ENCODE assay signal across 2 cellular contexts in the genomic region with DNA sequence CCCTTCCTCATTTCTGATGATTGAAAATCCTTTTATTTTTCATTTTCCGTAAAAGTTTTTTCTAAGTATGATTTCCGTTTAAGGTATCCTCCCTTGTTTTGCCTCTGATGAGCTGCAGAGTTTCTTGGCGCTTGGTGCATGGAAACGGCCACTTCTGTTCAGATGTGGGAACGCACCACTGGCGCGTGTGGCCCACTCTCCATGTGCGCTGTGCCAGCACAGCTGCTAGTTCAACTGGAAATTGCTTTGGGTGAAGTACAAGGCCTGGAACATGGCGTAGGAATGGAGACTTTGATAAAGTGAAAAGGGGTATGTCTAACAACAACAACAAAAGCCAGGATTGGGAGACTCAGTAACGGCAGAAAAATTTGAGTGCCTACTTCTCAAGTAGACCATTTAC.
TF ChIP-seq lines count a peak whose summit lies in the region.

No MANE protein-coding gene starts in this region.

TF ChIP-seq in SK-N-SH, 30 proteins besides CTCF, POLR2A, EP300 and RAD21 (continued from another document):
- TF ChIP-seq, protein P1, sequence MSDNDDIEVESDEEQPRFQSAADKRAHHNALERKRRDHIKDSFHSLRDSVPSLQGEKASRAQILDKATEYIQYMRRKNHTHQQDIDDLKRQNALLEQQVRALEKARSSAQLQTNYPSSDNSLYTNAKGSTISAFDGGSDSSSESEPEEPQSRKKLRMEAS (IDR thresholded peaks at IDR 0.05; ENCODE audit: low read depth) = no peak
- TF ChIP-seq, protein P2, sequence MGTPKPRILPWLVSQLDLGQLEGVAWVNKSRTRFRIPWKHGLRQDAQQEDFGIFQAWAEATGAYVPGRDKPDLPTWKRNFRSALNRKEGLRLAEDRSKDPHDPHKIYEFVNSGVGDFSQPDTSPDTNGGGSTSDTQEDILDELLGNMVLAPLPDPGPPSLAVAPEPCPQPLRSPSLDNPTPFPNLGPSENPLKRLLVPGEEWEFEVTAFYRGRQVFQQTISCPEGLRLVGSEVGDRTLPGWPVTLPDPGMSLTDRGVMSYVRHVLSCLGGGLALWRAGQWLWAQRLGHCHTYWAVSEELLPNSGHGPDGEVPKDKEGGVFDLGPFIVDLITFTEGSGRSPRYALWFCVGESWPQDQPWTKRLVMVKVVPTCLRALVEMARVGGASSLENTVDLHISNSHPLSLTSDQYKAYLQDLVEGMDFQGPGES (IDR thresholded peaks at IDR 0.05; ENCODE audit: low read depth, low read length) = no peak
- TF ChIP-seq FOXM1 (IDR thresholded peaks at IDR 0.05; ENCODE audit: low read depth) (no peak), TEAD4 (IDR thresholded peaks at IDR 0.05; ENCODE audit: borderline replicate concordance, insufficient read depth) (no peak), GATA2 (CRISPR knock-in tag; IDR thresholded peaks at IDR 0.05) (no peak)

TF ChIP-seq in SK-N-SH treated with all-trans-retinoic acid at 6 μM for 48 hours, 23 proteins besides CTCF, POLR2A, EP300 and RAD21 (continued from another document):
- TF ChIP-seq, protein P3, sequence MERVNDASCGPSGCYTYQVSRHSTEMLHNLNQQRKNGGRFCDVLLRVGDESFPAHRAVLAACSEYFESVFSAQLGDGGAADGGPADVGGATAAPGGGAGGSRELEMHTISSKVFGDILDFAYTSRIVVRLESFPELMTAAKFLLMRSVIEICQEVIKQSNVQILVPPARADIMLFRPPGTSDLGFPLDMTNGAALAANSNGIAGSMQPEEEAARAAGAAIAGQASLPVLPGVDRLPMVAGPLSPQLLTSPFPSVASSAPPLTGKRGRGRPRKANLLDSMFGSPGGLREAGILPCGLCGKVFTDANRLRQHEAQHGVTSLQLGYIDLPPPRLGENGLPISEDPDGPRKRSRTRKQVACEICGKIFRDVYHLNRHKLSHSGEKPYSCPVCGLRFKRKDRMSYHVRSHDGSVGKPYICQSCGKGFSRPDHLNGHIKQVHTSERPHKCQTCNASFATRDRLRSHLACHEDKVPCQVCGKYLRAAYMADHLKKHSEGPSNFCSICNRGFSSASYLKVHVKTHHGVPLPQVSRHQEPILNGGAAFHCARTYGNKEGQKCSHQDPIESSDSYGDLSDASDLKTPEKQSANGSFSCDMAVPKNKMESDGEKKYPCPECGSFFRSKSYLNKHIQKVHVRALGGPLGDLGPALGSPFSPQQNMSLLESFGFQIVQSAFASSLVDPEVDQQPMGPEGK (CRISPR knock-in tag; IDR thresholded peaks at IDR 0.05; ENCODE audit: borderline replicate concordance) = no peak
- TF ChIP-seq ARNTL (CRISPR knock-in tag; IDR thresholded peaks at IDR 0.05; ENCODE audit: borderline replicate concordance, low read depth) (no peak), ZNF565 (CRISPR knock-in tag; conservative IDR thresholded peaks at IDR 0.05; ENCODE audit: low read depth) (no peak), POU6F1 (CRISPR knock-in tag; IDR thresholded peaks at IDR 0.05; ENCODE audit: borderline replicate concordance, low read depth) (no peak), ZNF70 (CRISPR knock-in tag; IDR thresholded peaks at IDR 0.05) (no peak)
- TF ChIP-seq, protein P4, sequence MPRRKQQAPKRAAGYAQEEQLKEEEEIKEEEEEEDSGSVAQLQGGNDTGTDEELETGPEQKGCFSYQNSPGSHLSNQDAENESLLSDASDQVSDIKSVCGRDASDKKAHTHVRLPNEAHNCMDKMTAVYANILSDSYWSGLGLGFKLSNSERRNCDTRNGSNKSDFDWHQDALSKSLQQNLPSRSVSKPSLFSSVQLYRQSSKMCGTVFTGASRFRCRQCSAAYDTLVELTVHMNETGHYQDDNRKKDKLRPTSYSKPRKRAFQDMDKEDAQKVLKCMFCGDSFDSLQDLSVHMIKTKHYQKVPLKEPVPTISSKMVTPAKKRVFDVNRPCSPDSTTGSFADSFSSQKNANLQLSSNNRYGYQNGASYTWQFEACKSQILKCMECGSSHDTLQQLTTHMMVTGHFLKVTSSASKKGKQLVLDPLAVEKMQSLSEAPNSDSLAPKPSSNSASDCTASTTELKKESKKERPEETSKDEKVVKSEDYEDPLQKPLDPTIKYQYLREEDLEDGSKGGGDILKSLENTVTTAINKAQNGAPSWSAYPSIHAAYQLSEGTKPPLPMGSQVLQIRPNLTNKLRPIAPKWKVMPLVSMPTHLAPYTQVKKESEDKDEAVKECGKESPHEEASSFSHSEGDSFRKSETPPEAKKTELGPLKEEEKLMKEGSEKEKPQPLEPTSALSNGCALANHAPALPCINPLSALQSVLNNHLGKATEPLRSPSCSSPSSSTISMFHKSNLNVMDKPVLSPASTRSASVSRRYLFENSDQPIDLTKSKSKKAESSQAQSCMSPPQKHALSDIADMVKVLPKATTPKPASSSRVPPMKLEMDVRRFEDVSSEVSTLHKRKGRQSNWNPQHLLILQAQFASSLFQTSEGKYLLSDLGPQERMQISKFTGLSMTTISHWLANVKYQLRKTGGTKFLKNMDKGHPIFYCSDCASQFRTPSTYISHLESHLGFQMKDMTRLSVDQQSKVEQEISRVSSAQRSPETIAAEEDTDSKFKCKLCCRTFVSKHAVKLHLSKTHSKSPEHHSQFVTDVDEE (CRISPR knock-in tag; IDR thresholded peaks at IDR 0.05) = no peak
